Comparison of ENCODE assay signal across 23 cellular contexts in the genomic region with DNA sequence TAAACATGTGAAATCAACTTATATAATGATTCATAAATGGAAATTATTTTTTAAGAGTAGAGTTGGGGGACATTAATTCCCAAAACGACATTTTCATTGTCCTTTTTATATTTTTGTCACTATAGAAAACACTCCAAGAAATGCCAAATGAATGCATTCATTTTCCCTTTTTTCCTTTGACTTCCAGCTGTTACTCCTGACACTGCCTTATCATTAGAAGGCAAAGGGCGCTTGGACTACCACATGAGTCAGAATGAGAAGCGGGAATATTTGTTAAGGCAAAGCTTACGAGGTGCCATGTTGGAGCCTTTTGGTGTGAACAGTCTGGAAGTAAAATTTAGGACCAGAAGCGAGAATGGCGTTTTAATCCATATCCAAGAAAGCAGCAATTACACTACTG.
"Had no signal": no experiment of that assay in that cellular context is flagged by ENCODE, and none has a peak within 500 bp of the region (broad histone marks: within the 10 kb centered on the region; RNA-seq: fewer than 3 reads in every experiment).

No MANE protein-coding gene starts in this region.

- H3K27ac Mint-ChIP-seq: T-cell had no signal

- H3K4me3 Mint-ChIP-seq: T-cell had no signal

- H3K36me3 ChIP-seq: SJCRH30 had no signal

- H3K27ac ChIP-seq: PC-9, RWPE1, SJCRH30, SK-N-MC had no signal

- DNase-seq: Karpas-422, MM.1S, MV-4-11, NCI-H1436 treated with DMSO at 0.1 percent for 48 hours, NCI-H1694 treated with DMSO at 0.1 percent for 48 hours, NCI-H187 treated with DMSO at 0.1 percent for 48 hours, NCI-H2029, NCI-H2171 treated with DMSO at 0.1 percent for 48 hours, NCI-H345, NCI-H510A treated with DMSO at 0.1 percent for 48 hours, NCI-H524 treated with DMSO at 0.1 percent for 48 hours, NCI-H526 treated with DMSO at 0.1 percent for 48 hours, NCI-H774, PC-9, SHP77, SIG-M5, SJCRH30, T-cell had no signal

- ATAC-seq: Panc1, Right ventricle myocardium inferior, SK-N-SH treated with all-trans-retinoic acid at 6 μM for 48 hours, T-cell had no signal

- H3K36me3 Mint-ChIP-seq: T-cell had no signal

- H3K9me3 ChIP-seq: SJCRH30 had no signal

- H3K4me1 ChIP-seq: SJCRH30 had no signal

- H3K4me3 ChIP-seq: PC-9, SJCRH30, SK-N-MC had no signal

- H3K27me3 Mint-ChIP-seq: T-cell had no signal

- H3K4me1 Mint-ChIP-seq: T-cell had no signal

- H3K4me2 ChIP-seq: PC-9 had no signal
